Comparison of ENCODE assay signal across 8 cellular contexts in the genomic region with DNA sequence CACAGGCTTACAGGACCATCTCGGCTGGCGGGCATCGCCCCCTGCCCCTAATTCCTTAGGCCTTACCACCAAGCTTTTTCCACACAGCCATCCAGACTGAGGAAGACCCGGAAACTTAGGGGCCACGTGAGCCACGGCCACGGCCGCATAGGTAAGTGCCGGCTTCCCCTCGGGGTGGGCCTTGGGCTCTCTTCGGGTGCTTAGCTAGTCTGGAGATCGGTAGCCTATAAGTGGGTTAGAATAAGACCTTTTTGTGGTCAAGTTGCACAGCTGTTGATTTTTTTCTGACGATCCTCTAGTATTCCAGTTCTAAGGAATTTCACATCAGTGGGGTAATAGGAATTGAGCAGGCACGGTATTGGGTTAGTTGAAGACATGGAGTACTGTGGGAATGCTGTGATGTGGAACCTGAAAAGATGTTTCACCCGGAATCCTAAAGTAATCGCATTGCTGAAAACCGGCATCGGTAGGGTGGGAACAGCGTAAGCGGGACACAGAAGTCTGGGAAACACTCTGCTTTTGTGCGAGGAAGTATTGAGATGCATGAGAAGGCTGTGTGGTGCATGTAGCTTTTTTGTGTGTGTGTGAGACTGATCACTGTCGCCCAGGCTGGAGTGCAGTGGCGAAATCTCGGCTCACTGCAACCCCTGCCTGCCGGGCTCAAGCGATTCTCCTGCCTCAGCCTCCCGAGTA. TPM values are rescaled to one million over a fixed set of nuclear protein-coding genes. Genes with fewer than 3 reads are reported as not detected.
DNase-seq lines count a peak whose midpoint lies in the region; ATAC-seq, FAIRE-seq and TF ChIP-seq lines count a peak whose summit lies in the region.

No MANE protein-coding gene starts in this region.

- FAIRE-seq in urothelium cell line (lab: Jason Lieb, UNC) = no peak

- H3K4me1 ChIP-seq in HUES64 (ENCODE audit: insufficient read depth, low read length) = peaks cover 21% of the 10 kb centered on the region

- in situ Hi-C loops in astrocyte of the spinal cord (cut with HindIII; ENCODE audit: low sequenced_read_pairs) = no loop called here

- peaks cover 45% of the 10 kb centered on the region for H3K36me3 ChIP-seq in HUES64 (ENCODE audit: insufficient read depth, low read length)

- H3K27me3 Mint-ChIP-seq in stimulated activated naive CD8-positive, alpha-beta T cell treated with anti-CD3 and anti-CD28 coated beads, Interleukin-15, amount 100 ng/mL, for 72 hours = no peaks in the 10 kb centered on the region

- H3K9me3 ChIP-seq in HUES64 (ENCODE audit: insufficient read depth, low read depth, low read length) = no peaks in the 10 kb centered on the region

- peak; percentile 31 for ATAC-seq in stimulated activated naive CD8-positive, alpha-beta T cell treated with anti-CD3 and anti-CD28 coated beads, Interleukin-15, amount 100 ng/mL, for 72 hours
- ATAC-seq in HG03175 (IDR thresholded peaks at IDR 0.05; ENCODE audit: unreplicated experiment) = no peak

- H3K4me3 ChIP-seq in HUES64 (ENCODE audit: low read length) = peak overlapping the region; percentile 97
- peak overlapping the region; percentile 98 for H3K4me3 ChIP-seq in astrocyte of the spinal cord (ENCODE audit: low read depth, low read length)

- peak overlapping the region; percentile 93 to 98 for H3K27ac Mint-ChIP-seq in stimulated activated naive CD8-positive, alpha-beta T cell treated with anti-CD3 and anti-CD28 coated beads, Interleukin-15, amount 100 ng/mL, for 72 hours

- H3K27ac ChIP-seq in HUES64 (ENCODE audit: low read depth, low read length) = peak overlapping the region; percentile 99
- H3K27ac ChIP-seq in layer of hippocampus (ENCODE audit: low read depth, low read length) = peak overlapping the region; percentile 94

- peaks cover 0 to 5% of the 10 kb centered on the region in 2 donors for H3K9me3 Mint-ChIP-seq in stimulated activated naive CD8-positive, alpha-beta T cell treated with anti-CD3 and anti-CD28 coated beads, Interleukin-15, amount 100 ng/mL, for 72 hours

- H3K27me3 ChIP-seq in HUES64 (ENCODE audit: insufficient read depth, low read length) (no peaks in the 10 kb centered on the region), layer of hippocampus (ENCODE audit: control insufficient read depth, insufficient read depth, low read length) (no peaks in the 10 kb centered on the region)

- DNase-seq in COLO668 (lab: John Stamatoyannopoulos, UW; ENCODE audit: unreplicated experiment) = peak; percentile 61
- DNase-seq in astrocyte of the spinal cord (ENCODE audit: low read depth, low spot score) = no peak
- DNase-seq in stimulated activated naive CD8-positive, alpha-beta T cell treated with anti-CD3 and anti-CD28 coated beads, Interleukin-15, amount 100 ng/mL, for 72 hours = no peak
- no peak for DNase-seq in urothelium cell line (ENCODE audit: low spot score)
- DNase-seq in NK-92 (lab: John Stamatoyannopoulos, UW; ENCODE audit: unreplicated experiment) = no peak

- H3K9ac ChIP-seq in HUES64 (ENCODE audit: low read depth, low read length) = peak overlapping the region; percentile 100

- peaks cover 62% of the 10 kb centered on the region for H3K4me1 Mint-ChIP-seq in stimulated activated naive CD8-positive, alpha-beta T cell treated with anti-CD3 and anti-CD28 coated beads, Interleukin-15, amount 100 ng/mL, for 72 hours

- peak overlapping the region; percentile 86 to 90 for H3K4me3 Mint-ChIP-seq in stimulated activated naive CD8-positive, alpha-beta T cell treated with anti-CD3 and anti-CD28 coated beads, Interleukin-15, amount 100 ng/mL, for 72 hours

- TF ChIP-seq CTCF in astrocyte of the spinal cord (IDR thresholded peaks at IDR 0.05; ENCODE audit: low read depth, low read length) = no peak

- 1% methylated on average over 27 of the region's 27 CpGs for WGBS in HUES64

RNA-seq across cellular contexts. Expression of gene RPL27A, which starts 0.7 kb away (rescaled TPM):
- polyA plus RNA-seq in HUES64 (2013, experiment 1 of 2) = 2,634 TPM
- polyA plus RNA-seq in HUES64 (2013, experiment 2 of 2) = 2,792 TPM

RNA-seq across cellular contexts. Expression of gene TRIM66, which starts 0.8 kb away (rescaled TPM):
- 2.0 TPM for polyA plus RNA-seq in HUES64 (2013, experiment 1 of 2)
- 3.4 TPM for polyA plus RNA-seq in HUES64 (2013, experiment 2 of 2)
